ENCODE assay signal across 12 cellular contexts in the genomic region with DNA sequence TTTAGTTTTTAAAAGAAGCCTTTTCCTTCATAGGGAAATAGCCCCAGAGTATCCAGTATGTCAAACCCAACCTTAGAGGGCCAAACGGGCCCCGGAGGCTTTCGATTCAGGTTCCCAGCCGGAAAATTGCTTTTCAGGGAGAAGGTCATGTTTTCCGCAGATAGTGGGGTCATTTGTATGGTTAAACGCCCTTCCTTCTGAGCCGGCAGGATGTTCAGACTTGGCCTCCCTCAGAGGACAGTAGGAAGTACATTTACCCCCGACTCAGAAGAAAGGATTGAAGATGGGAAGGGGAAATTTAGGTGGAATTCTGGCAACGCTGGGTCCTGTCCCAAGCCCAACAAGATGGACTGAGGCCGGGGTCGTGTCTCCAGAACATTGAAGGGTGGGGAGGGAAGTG.
DNase-seq lines count a peak whose midpoint lies in the region; ATAC-seq and TF ChIP-seq lines count a peak whose summit lies in the region.
"Had no signal": no experiment of that assay in that cellular context is flagged by ENCODE, and none has a peak within 500 bp of the region (broad histone marks: within the 10 kb centered on the region; RNA-seq: fewer than 3 reads in every experiment).

No MANE protein-coding gene starts in this region.

- peaks cover 14% of the 10 kb centered on the region for H3K36me3 ChIP-seq in skeletal muscle satellite cell (ENCODE audit: insufficient read depth, low read length)
- H3K36me3 ChIP-seq in effector memory CD4-positive, alpha-beta T cell (ENCODE audit: control insufficient read depth, insufficient read depth, low read length) = no peaks in the 10 kb centered on the region

- H3K4me1 ChIP-seq in skeletal muscle satellite cell (ENCODE audit: control insufficient read depth, insufficient read depth, low read length) = peaks cover 63% of the 10 kb centered on the region
- H3K4me1 ChIP-seq in effector memory CD4-positive, alpha-beta T cell (ENCODE audit: control insufficient read depth, insufficient read depth, low read length, poor library complexity, severe bottlenecking) = no peaks in the 10 kb centered on the region

- peak overlapping the region; percentile 92 for H3K9ac ChIP-seq in skeletal muscle satellite cell (ENCODE audit: low read depth, low read length)

- peaks cover 38% of the 10 kb centered on the region for H3K36me3 Mint-ChIP-seq in Calu3 (ENCODE audit: insufficient read depth, unreplicated experiment)
- no peaks in the 10 kb centered on the region for H3K36me3 Mint-ChIP-seq in WTC11

- TF ChIP-seq CTCF in Calu3 (IDR thresholded peaks at IDR 0.05; ENCODE audit: unreplicated experiment) = no peak
- no peak for TF ChIP-seq CTCF in WTC11 (IDR thresholded peaks at IDR 0.05)

- H3K27me3 Mint-ChIP-seq in Calu3 (ENCODE audit: unreplicated experiment) (no peaks in the 10 kb centered on the region), WTC11 (ENCODE audit: low read depth) (no peaks in the 10 kb centered on the region)
- H3K27me3 Mint-ChIP-seq: activated naive CD4-positive, alpha-beta T cell treated with anti-CD3 and anti-CD28 coated beads, Interleukin-2, amount 50 U/mL, for 24 hours; stimulated activated naive CD8-positive, alpha-beta T cell treated with anti-CD3 and anti-CD28 coated beads, Interleukin-15, amount 100 ng/mL, for 72 hours had no signal

- H3K27ac Mint-ChIP-seq in Calu3 (ENCODE audit: unreplicated experiment) (peak overlapping the region; percentile 88), WTC11 (peak overlapping the region; percentile 30; the same call in 1 of the 2 replicates)
- H3K27ac Mint-ChIP-seq: activated naive CD4-positive, alpha-beta T cell treated with anti-CD3 and anti-CD28 coated beads, Interleukin-2, amount 50 U/mL, for 24 hours; stimulated activated naive CD8-positive, alpha-beta T cell treated with anti-CD3 and anti-CD28 coated beads, Interleukin-15, amount 100 ng/mL, for 72 hours had no signal

- DNase-seq in Calu3 (no peak), WTC11 (ENCODE audit: low spot score) (no peak), NOMO-1 (lab: John Stamatoyannopoulos, UW; ENCODE audit: unreplicated experiment in 2 of 2) (no peak), posterior vena cava (ENCODE audit: low spot score) (no peak), NCI-H2107 treated with DMSO at 0.1 percent for 48 hours (lab: John Stamatoyannopoulos, UW; ENCODE audit: unreplicated experiment) (no peak)
- no peak for DNase-seq in effector memory CD4-positive, alpha-beta T cell
- DNase-seq: COR-L47; left colon; stimulated activated naive CD8-positive, alpha-beta T cell treated with anti-CD3 and anti-CD28 coated beads, Interleukin-15, amount 100 ng/mL, for 72 hours had no signal

- H3K9me3 ChIP-seq in skeletal muscle satellite cell (replicated peaks; ENCODE audit: low read length) = no peaks in the 10 kb centered on the region
- no peaks in the 10 kb centered on the region for H3K9me3 ChIP-seq in effector memory CD4-positive, alpha-beta T cell (ENCODE audit: control insufficient read depth, low read length)

- intact Hi-C loops in Calu3 (cut with micrococcal nuclease; ENCODE audit: unreplicated experiment) = loop anchor here (5.0 kb wide), 1 partner anchor 126 kb away; no protein-coding TSS in a partner anchor
- intact Hi-C loops in posterior vena cava (cut with DNase I) = loop anchor here in 1 of 2 donors (2.0 to 5.0 kb wide), 2 partner anchors 17 to 1239 kb away; no protein-coding TSS in a partner anchor

- H3K27me3 ChIP-seq in layer of hippocampus (ENCODE audit: control insufficient read depth, insufficient read depth, low read length) (no peaks in the 10 kb centered on the region), skeletal muscle satellite cell (ENCODE audit: control insufficient read depth, insufficient read depth, low read length) (no peaks in the 10 kb centered on the region)
- H3K27me3 ChIP-seq in effector memory CD4-positive, alpha-beta T cell (replicated peaks; ENCODE audit: control insufficient read depth, insufficient read depth, low read length, poor library complexity, severe bottlenecking) = no peaks in the 10 kb centered on the region

- H3K4me3 Mint-ChIP-seq in Calu3 (ENCODE audit: low read depth, unreplicated experiment) = peak overlapping the region; percentile 56
- H3K4me3 Mint-ChIP-seq in WTC11 = no peak overlapping the region
- H3K4me3 Mint-ChIP-seq: activated naive CD4-positive, alpha-beta T cell treated with anti-CD3 and anti-CD28 coated beads, Interleukin-2, amount 50 U/mL, for 24 hours; stimulated activated naive CD8-positive, alpha-beta T cell treated with anti-CD3 and anti-CD28 coated beads, Interleukin-15, amount 100 ng/mL, for 72 hours had no signal

- H3K9me3 Mint-ChIP-seq in Calu3 (ENCODE audit: low read depth, unreplicated experiment) (no peaks in the 10 kb centered on the region), WTC11 (no peaks in the 10 kb centered on the region)
- H3K9me3 Mint-ChIP-seq: activated naive CD4-positive, alpha-beta T cell treated with anti-CD3 and anti-CD28 coated beads, Interleukin-2, amount 50 U/mL, for 24 hours; stimulated activated naive CD8-positive, alpha-beta T cell treated with anti-CD3 and anti-CD28 coated beads, Interleukin-15, amount 100 ng/mL, for 72 hours had no signal

- H3K4me3 ChIP-seq in skeletal muscle satellite cell (ENCODE audit: low read length) = peak overlapping the region; percentile 50
- no peak overlapping the region for H3K4me3 ChIP-seq in effector memory CD4-positive, alpha-beta T cell (ENCODE audit: insufficient read depth, low read depth, low read length, poor library complexity, severe bottlenecking)

- POLR2A ChIA-PET in WTC11 (lab: Charles Lee) = no interaction called here

- peak overlapping the region; percentile 74 for H3K27ac ChIP-seq in layer of hippocampus (ENCODE audit: low read depth, low read length)
- no peak overlapping the region for H3K27ac ChIP-seq in effector memory CD4-positive, alpha-beta T cell (ENCODE audit: insufficient read depth, low read length, poor library complexity, severe bottlenecking)

- ATAC-seq in WTC11 = no peak
- ATAC-seq: left colon; stimulated activated naive CD8-positive, alpha-beta T cell treated with anti-CD3 and anti-CD28 coated beads, Interleukin-15, amount 100 ng/mL, for 72 hours had no signal

- TSS peak; percentile 61 for BruUV-seq in Calu3 (replicated peaks; lab: Mats Ljungman, UMichigan)

- H3K4me2 ChIP-seq in skeletal muscle satellite cell (ENCODE audit: low read length) = peak overlapping the region; percentile 77

- CTCF ChIA-PET in Calu3 (lab: Charles Lee) = no interaction called here
- CTCF ChIA-PET in WTC11 (lab: Charles Lee) = no interaction called here

- H3K4me1 Mint-ChIP-seq in Calu3 (ENCODE audit: low read depth, unreplicated experiment) (peaks cover 87% of the 10 kb centered on the region), WTC11 (peaks cover 45% of the 10 kb centered on the region)
- H3K4me1 Mint-ChIP-seq: activated naive CD4-positive, alpha-beta T cell treated with anti-CD3 and anti-CD28 coated beads, Interleukin-2, amount 50 U/mL, for 24 hours; stimulated activated naive CD8-positive, alpha-beta T cell treated with anti-CD3 and anti-CD28 coated beads, Interleukin-15, amount 100 ng/mL, for 72 hours had no signal

TF ChIP-seq in WTC11, 78 proteins besides CTCF, POLR2A, EP300 and RAD21:
- TF ChIP-seq, protein P1, sequence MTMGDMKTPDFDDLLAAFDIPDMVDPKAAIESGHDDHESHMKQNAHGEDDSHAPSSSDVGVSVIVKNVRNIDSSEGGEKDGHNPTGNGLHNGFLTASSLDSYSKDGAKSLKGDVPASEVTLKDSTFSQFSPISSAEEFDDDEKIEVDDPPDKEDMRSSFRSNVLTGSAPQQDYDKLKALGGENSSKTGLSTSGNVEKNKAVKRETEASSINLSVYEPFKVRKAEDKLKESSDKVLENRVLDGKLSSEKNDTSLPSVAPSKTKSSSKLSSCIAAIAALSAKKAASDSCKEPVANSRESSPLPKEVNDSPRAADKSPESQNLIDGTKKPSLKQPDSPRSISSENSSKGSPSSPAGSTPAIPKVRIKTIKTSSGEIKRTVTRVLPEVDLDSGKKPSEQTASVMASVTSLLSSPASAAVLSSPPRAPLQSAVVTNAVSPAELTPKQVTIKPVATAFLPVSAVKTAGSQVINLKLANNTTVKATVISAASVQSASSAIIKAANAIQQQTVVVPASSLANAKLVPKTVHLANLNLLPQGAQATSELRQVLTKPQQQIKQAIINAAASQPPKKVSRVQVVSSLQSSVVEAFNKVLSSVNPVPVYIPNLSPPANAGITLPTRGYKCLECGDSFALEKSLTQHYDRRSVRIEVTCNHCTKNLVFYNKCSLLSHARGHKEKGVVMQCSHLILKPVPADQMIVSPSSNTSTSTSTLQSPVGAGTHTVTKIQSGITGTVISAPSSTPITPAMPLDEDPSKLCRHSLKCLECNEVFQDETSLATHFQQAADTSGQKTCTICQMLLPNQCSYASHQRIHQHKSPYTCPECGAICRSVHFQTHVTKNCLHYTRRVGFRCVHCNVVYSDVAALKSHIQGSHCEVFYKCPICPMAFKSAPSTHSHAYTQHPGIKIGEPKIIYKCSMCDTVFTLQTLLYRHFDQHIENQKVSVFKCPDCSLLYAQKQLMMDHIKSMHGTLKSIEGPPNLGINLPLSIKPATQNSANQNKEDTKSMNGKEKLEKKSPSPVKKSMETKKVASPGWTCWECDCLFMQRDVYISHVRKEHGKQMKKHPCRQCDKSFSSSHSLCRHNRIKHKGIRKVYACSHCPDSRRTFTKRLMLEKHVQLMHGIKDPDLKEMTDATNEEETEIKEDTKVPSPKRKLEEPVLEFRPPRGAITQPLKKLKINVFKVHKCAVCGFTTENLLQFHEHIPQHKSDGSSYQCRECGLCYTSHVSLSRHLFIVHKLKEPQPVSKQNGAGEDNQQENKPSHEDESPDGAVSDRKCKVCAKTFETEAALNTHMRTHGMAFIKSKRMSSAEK (CRISPR knock-in tag; IDR thresholded peaks at IDR 0.05; ENCODE audit: borderline replicate concordance) = no peak
- TF ChIP-seq FOXK1 (CRISPR knock-in tag; IDR thresholded peaks at IDR 0.05) = no peak
- no peak for TF ChIP-seq RORB (CRISPR knock-in tag; IDR thresholded peaks at IDR 0.05)
- no peak for TF ChIP-seq NFATC4 (CRISPR knock-in tag; IDR thresholded peaks at IDR 0.05)
